8 cellular contexts compared by ENCODE assay signal in genomic region chr19:5686647-5687359, GRCh38. TPM values are rescaled to one million over a fixed set of nuclear protein-coding genes. Genes with fewer than 3 reads are reported as not detected.
DNase-seq lines count a peak whose midpoint lies in the region; ATAC-seq and TF ChIP-seq lines count a peak whose summit lies in the region.

No MANE protein-coding gene starts in this region.

- under 1% methylated on average over 59 of the region's 59 CpGs for WGBS in HUES64

- TF ChIP-seq CTCF in fibroblast of lung (conservative IDR thresholded peaks at IDR 0.05 in 1 of 2, IDR thresholded peaks at IDR 0.05 in 1 of 2; ENCODE audit: low read depth in 1 of 2, low read length in 2 of 2) = peak; percentile 72 to 79

- H3K9ac ChIP-seq in HUES64 (ENCODE audit: low read depth, low read length) = peak overlapping the region; percentile 60
- no peak overlapping the region for H3K9ac ChIP-seq in fibroblast of lung (ENCODE audit: insufficient read depth, low read length)

- H3K4me3 ChIP-seq in HUES64 (ENCODE audit: low read length) (peak overlapping the region; percentile 75), fibroblast of lung (replicated peaks in 1 of 4; ENCODE audit: control extremely low read depth in 1 of 4, insufficient read depth in 1 of 4, low read depth in 3 of 4, low read length in 4 of 4) (peak overlapping the region; percentile 42 to 63 (median 56))

- peaks cover 27 to 40% (median 39%) of the 10 kb centered on the region in 3 donors for H3K4me1 Mint-ChIP-seq in naive B cell

- H3K36me3 Mint-ChIP-seq in naive B cell = no peaks in the 10 kb centered on the region

- peak overlapping the region; percentile 81 to 93 (median 87) for H3K4me3 Mint-ChIP-seq in naive B cell

- H3K9me3 ChIP-seq in HUES64 (ENCODE audit: insufficient read depth, low read depth, low read length) (no peaks in the 10 kb centered on the region), fibroblast of lung (ENCODE audit: control insufficient read depth, insufficient read depth, low read depth, low read length) (no peaks in the 10 kb centered on the region)

- peaks cover 17% of the 10 kb centered on the region for H3K79me2 ChIP-seq in fibroblast of lung (ENCODE audit: control insufficient read depth, insufficient read depth, low read length)

- no peaks in the 10 kb centered on the region for H3K4me1 ChIP-seq in HUES64 (ENCODE audit: insufficient read depth, low read length)
- no peaks in the 10 kb centered on the region for H3K4me1 ChIP-seq in fibroblast of lung (ENCODE audit: control insufficient read depth, extremely low read depth, insufficient read depth, low read length)

- peak overlapping the region; percentile 86 to 97 (median 95) for H3K27ac Mint-ChIP-seq in naive B cell

- peak overlapping the region; percentile 59 for H3K4me2 ChIP-seq in fibroblast of lung (ENCODE audit: extremely low read depth, insufficient read depth, low read length)

- H2AFZ ChIP-seq in fibroblast of lung (ENCODE audit: low read length) = peak overlapping the region; percentile 68

- H4K20me1 ChIP-seq in fibroblast of lung (ENCODE audit: control insufficient read depth, extremely low read depth, insufficient read depth, low read length) = no peaks in the 10 kb centered on the region

- DNase-seq in COLO829 (ENCODE audit: low spot score) (peak; percentile 92), OCI-M2 (lab: John Stamatoyannopoulos, UW; ENCODE audit: unreplicated experiment) (peak; percentile 82), fibroblast of lung (ENCODE audit: low read depth in 2 of 2) (peak; percentile 74 to 92), naive B cell (peak; percentile 95)
- DNase-seq in activated T-cell treated with anti-CD3 and anti-CD28 coated beads, Interleukin-2, amount 50 U/mL, for 48 hours = peak; percentile 100
- DNase-seq in stimulated activated CD8-positive, alpha-beta memory T cell treated with anti-CD3 and anti-CD28 coated beads, Interleukin-7, amount 100 ng/mL, for 48 hours (ENCODE audit: extremely low read depth in 1 of 2, low read depth in 1 of 2) = peak; percentile 99

- H3K27me3 Mint-ChIP-seq in naive B cell = no peaks in the 10 kb centered on the region

- peaks cover 0 to 3% (median 0%) of the 10 kb centered on the region in 7 donors for H3K9me3 Mint-ChIP-seq in naive B cell

- peak overlapping the region; percentile 69; the same call in 1 of the 2 replicates for H3K27ac ChIP-seq in HUES64 (ENCODE audit: low read depth, low read length)
- H3K27ac ChIP-seq in fibroblast of lung (ENCODE audit: insufficient read depth, low read length) = peak overlapping the region; percentile 45

- H3K27me3 ChIP-seq in HUES64 (ENCODE audit: insufficient read depth, low read length) (no peaks in the 10 kb centered on the region), fibroblast of lung (ENCODE audit: control insufficient read depth, insufficient read depth, low read length) (peaks cover 3% of the 10 kb centered on the region)

- ATAC-seq in GM21390 (IDR thresholded peaks at IDR 0.05; ENCODE audit: unreplicated experiment) = peak; percentile 50
- ATAC-seq in naive B cell (ENCODE audit: low read depth in 2 of 2) = peak; percentile 65 to 66

- peaks cover 9% of the 10 kb centered on the region for H3K36me3 ChIP-seq in HUES64 (ENCODE audit: insufficient read depth, low read length)
- H3K36me3 ChIP-seq in fibroblast of lung (ENCODE audit: control insufficient read depth, insufficient read depth, low read length) = peaks cover 6% of the 10 kb centered on the region

RNA-seq across cellular contexts. Expression of gene RPL36, which starts 3.3 kb away (rescaled TPM):
- polyA plus RNA-seq in HUES64 (2013, experiment 1 of 2) = 849 TPM
- polyA plus RNA-seq in HUES64 (2013, experiment 2 of 2) = 875 TPM
- total RNA-seq in fibroblast of lung = 634 and 864 TPM in 2 replicates
- 341 and 394 TPM in 2 replicates for polyA plus RNA-seq in fibroblast of lung
- polyA plus RNA-seq in fibroblast of lung (2012) = 1,113 and 1,403 TPM in 2 replicates
- polyA minus RNA-seq in fibroblast of lung (ENCODE audit: low replicate concordance) = 58.4 and 95.5 TPM in 2 replicates
- 1,000 to 10,000 TPM; 1,207 to 2,143 (median 1,738) TPM for polyA plus RNA-seq in naive B cell (ENCODE audit: low read depth in 6 of 6)

RNA-seq across cellular contexts. Expression of gene HSD11B1L, which starts 6.0 kb away (rescaled TPM):
- 6.0 TPM for polyA plus RNA-seq in HUES64 (2013, experiment 1 of 2)
- polyA plus RNA-seq in HUES64 (2013, experiment 2 of 2) = 14.4 TPM
- total RNA-seq in fibroblast of lung = 11.0 and 13.0 TPM in 2 replicates
- 3.1 and 5.1 TPM in 2 replicates for polyA plus RNA-seq in fibroblast of lung
- polyA plus RNA-seq in fibroblast of lung (2012) = 5.2 and 7.8 TPM in 2 replicates
- 5.6 TPM in 1 of 2 replicates, not detected in the other for polyA minus RNA-seq in fibroblast of lung (ENCODE audit: low replicate concordance)
- polyA plus RNA-seq in naive B cell (ENCODE audit: low read depth in 6 of 6) = 1 to 10 TPM; 1.1 to 6.5 (median 2.6) TPM

RNA-seq across cellular contexts. Expression of gene MICOS13, which starts 6.5 kb away (rescaled TPM):
- polyA plus RNA-seq in HUES64 (2013, experiment 1 of 2) = 15.2 TPM
- 17.6 TPM for polyA plus RNA-seq in HUES64 (2013, experiment 2 of 2)
- 29.3 and 73.5 TPM in 2 replicates for total RNA-seq in fibroblast of lung
- polyA plus RNA-seq in fibroblast of lung (20.7 and 20.8 TPM in 2 replicates), naive B cell (ENCODE audit: low read depth in 6 of 6) (100 to 1,000 TPM in 2 of 6 donors, 10 to 100 TPM in 4; 74.0 to 101 (median 86.6) TPM)
- polyA plus RNA-seq in fibroblast of lung (2012) = 83.6 and 93.2 TPM in 2 replicates
- 29.2 and 29.9 TPM in 2 replicates for polyA minus RNA-seq in fibroblast of lung (ENCODE audit: low replicate concordance)

RNA-seq across cellular contexts. Expression of gene LONP1, which starts 33.1 kb away (rescaled TPM):
- polyA plus RNA-seq in HUES64 (2013, experiment 1 of 2) = 66.6 TPM
- 62.6 TPM for polyA plus RNA-seq in HUES64 (2013, experiment 2 of 2)
- total RNA-seq in fibroblast of lung = 149 and 172 TPM in 2 replicates
- polyA plus RNA-seq in fibroblast of lung (29.8 and 37.3 TPM in 2 replicates), naive B cell (ENCODE audit: low read depth in 6 of 6) (10 to 100 TPM; 16.7 to 40.6 (median 21.7) TPM)
- polyA plus RNA-seq in fibroblast of lung (2012) = 52.2 and 71.1 TPM in 2 replicates
- polyA minus RNA-seq in fibroblast of lung (ENCODE audit: low replicate concordance) = 70.0 and 92.4 TPM in 2 replicates

RNA-seq across cellular contexts. Expression of gene CATSPERD, which starts 33.6 kb away (rescaled TPM):
- not detected for polyA plus RNA-seq in HUES64 (2013, experiment 1 of 2)
- not detected for polyA plus RNA-seq in HUES64 (2013, experiment 2 of 2)
- total RNA-seq in fibroblast of lung = not detected in 2 replicates
- polyA plus RNA-seq in fibroblast of lung = not detected in 2 replicates
- not detected in 2 replicates for polyA plus RNA-seq in fibroblast of lung (2012)
- not detected in 2 replicates for polyA minus RNA-seq in fibroblast of lung (ENCODE audit: low replicate concordance)
- polyA plus RNA-seq in naive B cell (ENCODE audit: low read depth in 6 of 6) = not detected

Comparison
In these comparisons a context has a peak if more than half of its experiments do, and no peak if none do; other contexts are left out.
1. Peak in every context shown above with its lines: DNase-seq, ATAC-seq, H3K4me3 ChIP-seq and H3K27ac ChIP-seq.